8 cellular contexts compared by ENCODE assay signal in genomic region chr22:22463855-22464540, GRCh38. TPM values are rescaled to one million over a fixed set of nuclear protein-coding genes. Genes with fewer than 3 reads are reported as not detected.
A peak's percentile ranks its signal among the peaks of the same experiment; 100 is the strongest.
DNase-seq lines count a peak whose midpoint lies in the region; ATAC-seq and TF ChIP-seq lines count a peak whose summit lies in the region.

No MANE protein-coding gene starts in this region.

- H3K9me3 Mint-ChIP-seq in chondrocyte (ENCODE audit: low read depth): peaks cover 14% of the 10 kb centered on the region

- H3K4me3 ChIP-seq in GM06990 (replicated peaks; ENCODE audit: low read depth, low read length) (no peak overlapping the region), liver (ENCODE audit: low read depth in 1 of 3, low read length in 3 of 3) (no peak overlapping the region)

- H3K27ac ChIP-seq in liver (ENCODE audit: low read depth in 1 of 2, low read length in 2 of 2): no peak overlapping the region

- H3K4me3 Mint-ChIP-seq in chondrocyte (ENCODE audit: unreplicated experiment): no peak overlapping the region

- ATAC-seq in HG03469 (IDR thresholded peaks at IDR 0.05; ENCODE audit: unreplicated experiment): no peak

- H3K4me1 Mint-ChIP-seq in chondrocyte (ENCODE audit: low read depth): peaks cover 2% of the 10 kb centered on the region

- 29% methylated on average over 18 of the region's 18 CpGs for WGBS in liver

- H3K36me3 ChIP-seq in GM06990 (ENCODE audit: control insufficient read depth, insufficient read depth, low read length): no peaks in the 10 kb centered on the region
- no peaks in the 10 kb centered on the region for H3K36me3 ChIP-seq in liver (ENCODE audit: control insufficient read depth in 4 of 4, insufficient read depth in 3 of 4, low read depth in 1 of 4, low read length in 3 of 4)

- peaks cover 2 to 12% (median 10%) of the 10 kb centered on the region in 4 donors for H3K9me3 ChIP-seq in liver (ENCODE audit: control insufficient read depth in 4 of 4, low read length in 3 of 4)

- H3K9ac ChIP-seq in liver (ENCODE audit: low read depth in 1 of 2, low read length in 2 of 2): no peak overlapping the region

- DNase-seq in 8988T (peak; percentile 18), GM06990 (ENCODE audit: extremely low read depth, insufficient read length) (peak; percentile 2), NCI-H2107 treated with DMSO at 0.1 percent for 48 hours (lab: John Stamatoyannopoulos, UW; ENCODE audit: unreplicated experiment) (peak; percentile 2), chondrocyte (ENCODE audit: low spot score) (no peak)
- DNase-seq in activated CD4-positive, CD25-positive, alpha-beta regulatory T cell treated with anti-CD3 and anti-CD28 coated beads, Interleukin-2, amount 50 U/mL, for 72 hours: peak; percentile 35
- DNase-seq in stimulated activated CD8-positive, alpha-beta memory T cell treated with anti-CD3 and anti-CD28 coated beads, Interleukin-15, amount 100 ng/mL, for 1 hour (ENCODE audit: low read depth): peak; percentile 22

- peaks cover under 1% of the 10 kb centered on the region for H3K36me3 Mint-ChIP-seq in chondrocyte (ENCODE audit: low read depth)

- H3K27ac Mint-ChIP-seq in chondrocyte (ENCODE audit: unreplicated experiment): no peak overlapping the region

- peak; percentile 81 to 85 for TF ChIP-seq RAD21 in liver (IDR thresholded peaks at IDR 0.05)

- H3K4me1 ChIP-seq in liver (ENCODE audit: control insufficient read depth in 4 of 4, insufficient read depth in 4 of 4, low read length in 3 of 4): no peaks in the 10 kb centered on the region

- TF ChIP-seq CTCF in GM06990 (IDR thresholded peaks at IDR 0.05; ENCODE audit: insufficient read depth, low read length, poor library complexity, severe bottlenecking): peak; percentile 26
- peak; percentile 91 for TF ChIP-seq CTCF in chondrocyte (IDR thresholded peaks at IDR 0.05)
- peak; percentile 64 for TF ChIP-seq CTCF in liver (IDR thresholded peaks at IDR 0.05; ENCODE audit: low read depth, low read length, missing input control)

- H3K27me3 Mint-ChIP-seq in chondrocyte (ENCODE audit: low read depth): peaks cover 48% of the 10 kb centered on the region

- no peaks in the 10 kb centered on the region for H3K27me3 ChIP-seq in GM06990 (replicated peaks; ENCODE audit: control insufficient read depth, insufficient read depth, low read length)
- peaks cover 0 to 2% (median under 1%) of the 10 kb centered on the region in 4 donors for H3K27me3 ChIP-seq in liver (ENCODE audit: control insufficient read depth in 4 of 4, insufficient read depth in 4 of 4, low read length in 3 of 4)

TF ChIP-seq in liver, 16 proteins besides CTCF, POLR2A, EP300 and RAD21:
- no peak for TF ChIP-seq REST (IDR thresholded peaks at IDR 0.05)
- TF ChIP-seq JUND (IDR thresholded peaks at IDR 0.05): no peak
- no peak for TF ChIP-seq NR2F2 (IDR thresholded peaks at IDR 0.05)
- TF ChIP-seq HNF4A (conservative IDR thresholded peaks at IDR 0.05): no peak
- TF ChIP-seq YY1 (IDR thresholded peaks at IDR 0.05): no peak
TF ChIP-seq in liver: peak in this region for 0.

RNA-seq across cellular contexts. Expression of gene ZNF280B, which starts 44.5 kb away (rescaled TPM):
- total RNA-seq in chondrocyte (4.5 to 4.7 TPM (median 4.6 TPM) in 3 replicates), liver (under 1 TPM; 0.08 to 0.84 TPM)
- polyA plus RNA-seq in liver: under 1 TPM; 0.03 TPM

RNA-seq across cellular contexts. Expression of gene ZNF280A, which starts 56.1 kb away (rescaled TPM):
- total RNA-seq in chondrocyte (not detected in 3 replicates), liver (not detected)
- not detected for polyA plus RNA-seq in liver

Comparison
In these comparisons a context has a peak if more than half of its experiments do, and no peak if none do; other contexts are left out.
1. CTCF ChIP-seq: peak in every context shown above with its lines; median percentile 91 in chondrocyte; 64 in liver; 26 in GM06990.